Comparison of ENCODE assay signal across 34 cellular contexts in genomic region chr7:143444785-143445184, GRCh38. TPM values are rescaled to one million over a fixed set of nuclear protein-coding genes. Genes with fewer than 3 reads are reported as not detected.
"Had no signal": no experiment of that assay in that cellular context is flagged by ENCODE, and none has a peak within 500 bp of the region (broad histone marks: within the 10 kb centered on the region; RNA-seq: fewer than 3 reads in every experiment).

No MANE protein-coding gene starts in this region.

- H3K4me1 ChIP-seq: gastroesophageal sphincter had no signal

- DNase-seq: activated CD4-positive, alpha-beta memory T cell treated with anti-CD3 and anti-CD28 coated beads, Interleukin-2, amount 10 ng/mL, durations not matched to agents 7 days and 5 days; activated CD4-positive, alpha-beta T cell treated with anti-CD3 and anti-CD28 coated beads for 4 hours; activated CD4-positive, alpha-beta T cell treated with anti-CD3 and anti-CD28 coated beads, Interleukin-2, amount 10 ng/mL, durations not matched to agents 7 days and 5 days; activated CD4-positive, alpha-beta T cell treated with anti-CD3 and anti-CD28 coated beads, Interleukin-2, amount 50 U/mL, for 4 hours; activated CD4-positive, CD25-positive, alpha-beta regulatory T cell; activated CD4-positive, CD25-positive, alpha-beta regulatory T cell treated with anti-CD3 and anti-CD28 coated beads, Interleukin-2, amount 50 U/mL, for 72 hours; activated CD8-positive, alpha-beta memory T cell treated with anti-CD3 and anti-CD28 coated beads, Interleukin-2, amount 50 U/mL, for 48 hours; activated gamma-delta T cell; activated naive CD4-positive, alpha-beta T cell; activated naive CD4-positive, alpha-beta T cell treated with anti-CD3 and anti-CD28 coated beads, Interleukin-2, amount 10 ng/mL, durations not matched to agents 7 days and 5 days; activated T-cell treated with anti-CD3 and anti-CD28 coated beads for 4 hours; activated T-cell treated with anti-CD3 and anti-CD28 coated beads, Interleukin-2, amount 50 U/mL, for 24 hours; activated T-cell treated with anti-CD3 and anti-CD28 coated beads, Interleukin-2, amount 50 U/mL, for 72 hours; amniotic stem cell; anterior cingulate cortex; brain microvascular endothelial cell; dorsolateral prefrontal cortex; effector memory CD4-positive, alpha-beta T cell; endodermal cell; foreskin melanocyte; T-helper 2 cell had no signal

- H3K9me3 ChIP-seq: gastroesophageal sphincter had no signal

- H3K4me3 ChIP-seq: coronary artery, dorsolateral prefrontal cortex, gastroesophageal sphincter had no signal

- H3K36me3 ChIP-seq: brain microvascular endothelial cell, gastroesophageal sphincter had no signal

- H3K27ac ChIP-seq: brain microvascular endothelial cell, coronary artery, dorsolateral prefrontal cortex, gastroesophageal sphincter had no signal

- ATAC-seq: activated naive CD4-positive, alpha-beta T cell treated with anti-CD3 and anti-CD28 coated beads, Interleukin-2, amount 50 U/mL, for 72 hours; activated T-cell treated with anti-CD3 and anti-CD28 coated beads, Interleukin-2, amount 50 U/mL, for 72 hours; esophagus mucosa; gastroesophageal sphincter had no signal

- H3K27me3 ChIP-seq: brain microvascular endothelial cell had no signal

RNA-seq across cellular contexts. Expression of gene TAS2R60, which starts 1.5 kb away (rescaled TPM):
- total RNA-seq: activated CD4-positive, alpha-beta memory T cell treated with anti-CD3 and anti-CD28 coated beads, Interleukin-2, amount 10 ng/mL, durations not matched to agents 7 days and 5 days; activated CD4-positive, alpha-beta T cell treated with anti-CD3 and anti-CD28 coated beads, Interleukin-2, amount 10 ng/mL, durations not matched to agents 7 days and 5 days; activated naive CD4-positive, alpha-beta T cell treated with anti-CD3 and anti-CD28 coated beads, Interleukin-2, amount 50 U/mL, for 72 hours; activated T-cell treated with anti-CD3 and anti-CD28 coated beads, Interleukin-2, amount 50 U/mL, for 72 hours; astrocyte; bronchial epithelial cell; cardiac septum; cerebellum; epithelial cell of proximal tubule; fibroblast of lung; fibroblast of villous mesenchyme; glomerular endothelial cell; T-helper 1 cell treated with Interleukin-12 subunit alpha and Interleukin-12 subunit beta and Interleukin-4 antibody, amounts not matched to agents 30 ng/mL and 1 ng/mL, for 36 hours had no signal

RNA-seq across cellular contexts. Expression of gene TAS2R41, which starts 32.9 kb away (rescaled TPM):
- total RNA-seq: activated CD4-positive, alpha-beta memory T cell treated with anti-CD3 and anti-CD28 coated beads, Interleukin-2, amount 10 ng/mL, durations not matched to agents 7 days and 5 days; activated naive CD4-positive, alpha-beta T cell treated with anti-CD3 and anti-CD28 coated beads, Interleukin-2, amount 50 U/mL, for 72 hours; activated T-cell treated with anti-CD3 and anti-CD28 coated beads, Interleukin-2, amount 50 U/mL, for 72 hours; astrocyte; bronchial epithelial cell; cardiac septum; cerebellum; epithelial cell of proximal tubule; esophagus mucosa; fibroblast of lung; fibroblast of villous mesenchyme; gastroesophageal sphincter; glomerular endothelial cell; T-helper 1 cell treated with Interleukin-12 subunit alpha and Interleukin-12 subunit beta and Interleukin-4 antibody, amounts not matched to agents 30 ng/mL and 1 ng/mL, for 36 hours had no signal

RNA-seq across cellular contexts. Expression of gene EPHA1, which starts 36.1 kb away (rescaled TPM):
- total RNA-seq: cardiac septum, fibroblast of villous mesenchyme, glomerular endothelial cell had no signal
